Comparison of ENCODE assay signal across 11 cellular contexts in genomic region chr5:94779684-94780083, GRCh38.
"Had no signal": no experiment of that assay in that cellular context is flagged by ENCODE, and none has a peak within 500 bp of the region (broad histone marks: within the 10 kb centered on the region; RNA-seq: fewer than 3 reads in every experiment).

No MANE protein-coding gene starts in this region.

- H3K36me3 ChIP-seq: HAP-1 had no signal

- H3K4me2 ChIP-seq: GM23338 had no signal

- FAIRE-seq: H1, H54 had no signal

- H2AFZ ChIP-seq: GM23248 had no signal

- H3K4me3 ChIP-seq: GM23248, GM23338, HAP-1 had no signal

- H3K27ac ChIP-seq: GM23248 had no signal

- DNase-seq: GM23248, GOT3, H7, H9, HCEC 1CT, HFFc6 had no signal

- ATAC-seq: GM23338, HCT116 had no signal

- H3K9ac ChIP-seq: GM23248 had no signal

- H3K9me3 ChIP-seq: HAP-1 had no signal
